Comparison of ENCODE assay signal across 18 cellular contexts in genomic region chr22:40352763-40353162, GRCh38. TPM values are rescaled to one million over a fixed set of nuclear protein-coding genes. Genes with fewer than 3 reads are reported as not detected.
DNase-seq lines count a peak whose midpoint lies in the region; ATAC-seq, FAIRE-seq and TF ChIP-seq lines count a peak whose summit lies in the region.
"Had no signal": no experiment of that assay in that cellular context is flagged by ENCODE, and none has a peak within 500 bp of the region (broad histone marks: within the 10 kb centered on the region; RNA-seq: fewer than 3 reads in every experiment).

No MANE protein-coding gene starts in this region.

- H3K4me1 ChIP-seq in CD8-positive, alpha-beta T cell (ENCODE audit: insufficient read depth, low read length) = peaks cover 7% of the 10 kb centered on the region
- H3K4me1 ChIP-seq in psoas muscle = peaks cover 59% of the 10 kb centered on the region
- H3K4me1 ChIP-seq in small intestine (ENCODE audit: control insufficient read depth in 2 of 2, insufficient read depth in 1 of 2, low read depth in 1 of 2, low read length in 1 of 2) = no peaks in the 10 kb centered on the region

- WGBS in psoas muscle, 3 donors = 44 to 70% (median 54%) methylated on average over 3 of the region's 3 CpGs
- 90 to 97% (median 96%) methylated on average over 3 of the region's 3 CpGs for WGBS in small intestine, 3 donors

- no peak overlapping the region for H3K27ac ChIP-seq in CD4-positive, alpha-beta T cell (ENCODE audit: low read depth, low read length)
- H3K27ac ChIP-seq in CD8-positive, alpha-beta T cell (ENCODE audit: low read depth, low read length) = no peak overlapping the region
- H3K27ac ChIP-seq in psoas muscle (peak overlapping the region; percentile 79), small intestine (ENCODE audit: low read depth in 1 of 2, low read length in 1 of 2) (no peak overlapping the region)

- no peak for DNase-seq in CD4-positive, alpha-beta T cell
- DNase-seq in CD8-positive, alpha-beta T cell = no peak
- DNase-seq in psoas muscle = no peak
- no peak for DNase-seq in endothelial cell (ENCODE audit: low spot score)
- DNase-seq in DMS79 (lab: John Stamatoyannopoulos, UW) = no peak
- DNase-seq in small intestine = no peak
- DNase-seq: C1 segment of cervical spinal cord; CD8-positive, alpha-beta memory T cell; DMS 273 treated with DMSO at 0.1 percent for 48 hours; DMS79 treated with DMSO at 0.1 percent for 48 hours; GF-D8; GOT3; HFFc6 had no signal

- H3K9me3 Mint-ChIP-seq in CD4-positive, alpha-beta T cell = no peaks in the 10 kb centered on the region
- H3K9me3 Mint-ChIP-seq in CD8-positive, alpha-beta T cell = no peaks in the 10 kb centered on the region
- H3K9me3 Mint-ChIP-seq in endothelial cell (ENCODE audit: unreplicated experiment) = no peaks in the 10 kb centered on the region
- H3K9me3 Mint-ChIP-seq: CD8-positive, alpha-beta memory T cell; HFFc6 had no signal

- no peak for FAIRE-seq in small intestine (lab: Jason Lieb, UNC)
- FAIRE-seq: D721Med, GM12891, GM18507, H54 had no signal

- H3K4me1 Mint-ChIP-seq in CD4-positive, alpha-beta T cell (ENCODE audit: low read depth) = peaks cover 21% of the 10 kb centered on the region
- H3K4me1 Mint-ChIP-seq in CD8-positive, alpha-beta T cell (ENCODE audit: low read depth) = peaks cover 21% of the 10 kb centered on the region
- peaks cover 3% of the 10 kb centered on the region for H3K4me1 Mint-ChIP-seq in endothelial cell (ENCODE audit: unreplicated experiment)

- peak overlapping the region; percentile 39 for H3K27ac Mint-ChIP-seq in CD4-positive, alpha-beta T cell
- peak overlapping the region; percentile 45 for H3K27ac Mint-ChIP-seq in CD8-positive, alpha-beta T cell
- no peak overlapping the region for H3K27ac Mint-ChIP-seq in endothelial cell (ENCODE audit: unreplicated experiment)
- H3K27ac Mint-ChIP-seq: HFFc6 had no signal

- H3K27me3 Mint-ChIP-seq in CD4-positive, alpha-beta T cell = no peaks in the 10 kb centered on the region
- no peaks in the 10 kb centered on the region for H3K27me3 Mint-ChIP-seq in CD8-positive, alpha-beta T cell (ENCODE audit: low read depth)
- no peaks in the 10 kb centered on the region for H3K27me3 Mint-ChIP-seq in endothelial cell (ENCODE audit: unreplicated experiment)
- H3K27me3 Mint-ChIP-seq: CD8-positive, alpha-beta memory T cell had no signal

- peaks cover 83% of the 10 kb centered on the region for H3K36me3 Mint-ChIP-seq in CD4-positive, alpha-beta T cell (ENCODE audit: low read depth)
- H3K36me3 Mint-ChIP-seq in CD8-positive, alpha-beta T cell = peaks cover 72% of the 10 kb centered on the region
- peaks cover 12% of the 10 kb centered on the region for H3K36me3 Mint-ChIP-seq in endothelial cell (ENCODE audit: low read depth, unreplicated experiment)

- TF ChIP-seq CTCF in CD4-positive, alpha-beta T cell (IDR thresholded peaks at IDR 0.05) = no peak
- no peak for TF ChIP-seq CTCF in CD8-positive, alpha-beta T cell (IDR thresholded peaks at IDR 0.05)
- no peak for TF ChIP-seq CTCF in psoas muscle (IDR thresholded peaks at IDR 0.05)
- TF ChIP-seq CTCF in endothelial cell (IDR thresholded peaks at IDR 0.05; ENCODE audit: unreplicated experiment) = no peak

- CTCF ChIA-PET in CD4-positive, alpha-beta T cell (lab: Charles Lee) = interaction anchor here (1.4 kb wide), 1 partner anchor 50 kb away, joined by 3 read pairs; no protein-coding TSS in a partner anchor
- CTCF ChIA-PET in CD8-positive, alpha-beta T cell (lab: Charles Lee) = interaction anchor here (1.9 kb wide), 1 partner anchor 84 kb away, joined by 6 read pairs; no protein-coding TSS in a partner anchor

- no peaks in the 10 kb centered on the region for H3K9me3 ChIP-seq in CD4-positive, alpha-beta T cell (ENCODE audit: control insufficient read depth, low read length)
- H3K9me3 ChIP-seq in CD8-positive, alpha-beta T cell (ENCODE audit: low read length) = no peaks in the 10 kb centered on the region
- no peaks in the 10 kb centered on the region for H3K9me3 ChIP-seq in psoas muscle
- no peaks in the 10 kb centered on the region for H3K9me3 ChIP-seq in small intestine (ENCODE audit: control insufficient read depth, low read depth)
- H3K9me3 ChIP-seq: HAP-1 had no signal

- H3K4me3 ChIP-seq in CD8-positive, alpha-beta T cell (ENCODE audit: low read depth, low read length) = no peak overlapping the region
- peak overlapping the region; percentile 23 for H3K4me3 ChIP-seq in psoas muscle
- H3K4me3 ChIP-seq in small intestine (ENCODE audit: low read depth in 1 of 2, low read length in 2 of 2) = no peak overlapping the region
- H3K4me3 ChIP-seq: HAP-1 had no signal

- POLR2A ChIA-PET in CD4-positive, alpha-beta T cell (lab: Charles Lee) = interaction anchor here (2.2 kb wide), 1 partner anchor 309 kb away, joined by 8 read pairs; no protein-coding TSS in a partner anchor
- POLR2A ChIA-PET in CD8-positive, alpha-beta T cell (lab: Charles Lee) = interaction anchor here (0.7 to 1.0 kb wide), 2 partner anchors 174 to 299 kb away, joined by 4 read pairs; no protein-coding TSS in a partner anchor

- no peaks in the 10 kb centered on the region for H3K27me3 ChIP-seq in CD4-positive, alpha-beta T cell (ENCODE audit: control insufficient read depth, insufficient read depth, low read length)
- H3K27me3 ChIP-seq in CD8-positive, alpha-beta T cell (ENCODE audit: insufficient read depth, low read length) = no peaks in the 10 kb centered on the region
- H3K27me3 ChIP-seq in psoas muscle (ENCODE audit: insufficient read depth in 3 of 3, low read length in 2 of 3) (no peaks in the 10 kb centered on the region), small intestine (ENCODE audit: control insufficient read depth in 2 of 2, insufficient read depth in 2 of 2, low read length in 2 of 2) (no peaks in the 10 kb centered on the region)

- H3K4me3 Mint-ChIP-seq in CD4-positive, alpha-beta T cell = no peak overlapping the region
- H3K4me3 Mint-ChIP-seq in CD8-positive, alpha-beta T cell = no peak overlapping the region
- no peak overlapping the region for H3K4me3 Mint-ChIP-seq in endothelial cell (ENCODE audit: unreplicated experiment)
- H3K4me3 Mint-ChIP-seq: HFFc6 had no signal

- no peak for ATAC-seq in CD4-positive, alpha-beta T cell (ENCODE audit: poor library complexity)
- ATAC-seq in CD8-positive, alpha-beta T cell = no peak
- peak; percentile 45 to 68 (median 64) for ATAC-seq in psoas muscle

- intact Hi-C loops in CD4-positive, alpha-beta T cell (cut with DNase I, micrococcal nuclease) = no loop called here
- intact Hi-C loops in CD8-positive, alpha-beta T cell (cut with DNase I, micrococcal nuclease) = no loop called here
- intact Hi-C loops in psoas muscle (cut with DNase I) = no loop called here

- peaks cover 47% of the 10 kb centered on the region for H3K36me3 ChIP-seq in CD8-positive, alpha-beta T cell (ENCODE audit: insufficient read depth, low read length)
- peaks cover 18 to 88% of the 10 kb centered on the region in 2 donors for H3K36me3 ChIP-seq in psoas muscle (ENCODE audit: insufficient read depth in 1 of 2, low read depth in 1 of 2)
- H3K36me3 ChIP-seq in small intestine (ENCODE audit: control insufficient read depth in 2 of 2, insufficient read depth in 2 of 2, low read length in 2 of 2) = peaks cover 2 to 9% of the 10 kb centered on the region in 2 donors

RNA-seq across cellular contexts. Expression of gene ADSL, which starts 6.5 kb away (rescaled TPM):
- total RNA-seq in CD4-positive, alpha-beta T cell = 10 to 100 TPM; 62.9 to 75.3 TPM
- total RNA-seq in CD8-positive, alpha-beta T cell = 10 to 100 TPM; 61.8 to 68.7 TPM
- 100 to 1,000 TPM; 114 to 170 (median 141) TPM for total RNA-seq in psoas muscle
- polyA plus RNA-seq in psoas muscle = 100 to 1,000 TPM; 133 to 168 (median 153) TPM
- total RNA-seq in endothelial cell (ENCODE audit: unreplicated experiment) = 107 TPM
- 10 to 100 TPM; 23.9 to 60.3 (median 30.0) TPM for polyA plus RNA-seq in small intestine

RNA-seq across cellular contexts. Expression of gene SGSM3, which starts 17.6 kb away (rescaled TPM):
- 10 to 100 TPM; 87.9 to 89.9 TPM for total RNA-seq in CD4-positive, alpha-beta T cell
- 10 to 100 TPM; 74.0 to 80.1 TPM for total RNA-seq in CD8-positive, alpha-beta T cell
- 10 to 100 TPM; 15.3 to 36.5 (median 22.3) TPM for total RNA-seq in psoas muscle
- 10 to 100 TPM; 15.6 to 31.5 (median 23.0) TPM for polyA plus RNA-seq in psoas muscle
- total RNA-seq in endothelial cell (ENCODE audit: unreplicated experiment) = 85.9 TPM
- polyA plus RNA-seq in small intestine = 10 to 100 TPM; 76.5 to 90.8 (median 85.7) TPM

Comparison
In these comparisons a context has a peak if more than half of its experiments do, and no peak if none do; other contexts are left out.
1. ATAC-seq: peak in psoas muscle (4 of 4); none in CD4-positive, alpha-beta T cell (single experiment) and CD8-positive, alpha-beta T cell (single experiment).